2 cellular contexts compared by ENCODE assay signal in genomic region chr1:172837816-172838680, GRCh38.
TF ChIP-seq lines count a peak whose summit lies in the region.

No MANE protein-coding gene starts in this region.

TF ChIP-seq in SK-N-SH treated with all-trans-retinoic acid at 6 μM for 48 hours, 23 proteins besides CTCF, POLR2A, EP300 and RAD21:
- TF ChIP-seq TSHZ2 (CRISPR knock-in tag; IDR thresholded peaks at IDR 0.05) (no peak), TCF4 (CRISPR knock-in tag; IDR thresholded peaks at IDR 0.05; ENCODE audit: borderline replicate concordance) (no peak), OSR1 (CRISPR knock-in tag; IDR thresholded peaks at IDR 0.05) (no peak), CSDC2 (CRISPR knock-in tag; IDR thresholded peaks at IDR 0.05) (no peak), ZFP3 (CRISPR knock-in tag; IDR thresholded peaks at IDR 0.05) (no peak), ESRRG (CRISPR knock-in tag; IDR thresholded peaks at IDR 0.05) (no peak), PPARA (CRISPR knock-in tag; IDR thresholded peaks at IDR 0.05; ENCODE audit: borderline replicate concordance) (no peak)
TF ChIP-seq in SK-N-SH treated with all-trans-retinoic acid at 6 μM for 48 hours: peak in this region for 0.

TF ChIP-seq in endothelial cell of umbilical vein, 7 proteins besides CTCF, POLR2A, EP300 and RAD21 (continued from another document):
- TF ChIP-seq FOS (IDR thresholded peaks at IDR 0.05; ENCODE audit: borderline replicate concordance, insufficient read depth, low read length), result no peak
- no peak for TF ChIP-seq JUN (IDR thresholded peaks at IDR 0.05; ENCODE audit: borderline replicate concordance, insufficient read depth, insufficient read length, low read depth)
